21 cellular contexts compared by ENCODE assay signal in genomic region chr14:94058674-94059138, GRCh38. TPM values are rescaled to one million over a fixed set of nuclear protein-coding genes. Genes with fewer than 3 reads are reported as not detected.
DNase-seq lines count a peak whose midpoint lies in the region; ATAC-seq, FAIRE-seq and TF ChIP-seq lines count a peak whose summit lies in the region.
"Had no signal": no experiment of that assay in that cellular context is flagged by ENCODE, and none has a peak within 500 bp of the region (broad histone marks: within the 10 kb centered on the region; RNA-seq: fewer than 3 reads in every experiment).

No MANE protein-coding gene starts in this region.

- H3K27me3 Mint-ChIP-seq in activated CD4-positive, alpha-beta T cell treated with anti-CD3 and anti-CD28 coated beads, Interleukin-2, amount 10 ng/mL, durations not matched to agents 7 days and 5 days: no peaks in the 10 kb centered on the region

- peaks cover 2% of the 10 kb centered on the region for H3K79me2 ChIP-seq in mesendoderm (ENCODE audit: control insufficient read depth, insufficient read depth, low read length)
- H3K79me2 ChIP-seq in Karpas-422 (ENCODE audit: low read length): peaks cover 58% of the 10 kb centered on the region

- H3K4me1 Mint-ChIP-seq in activated CD4-positive, alpha-beta T cell treated with anti-CD3 and anti-CD28 coated beads, Interleukin-2, amount 10 ng/mL, durations not matched to agents 7 days and 5 days: peaks cover 60% of the 10 kb centered on the region

- POLR2A ChIA-PET in activated CD4-positive, alpha-beta T cell treated with anti-CD3 and anti-CD28 coated beads, Interleukin-2, amount 10 ng/mL, durations not matched to agents 7 days and 5 days (lab: Charles Lee): no interaction called here

- H2AK5ac ChIP-seq in mesendoderm (ENCODE audit: low read length): no peak overlapping the region

- H3K9me3 Mint-ChIP-seq in activated CD4-positive, alpha-beta T cell treated with anti-CD3 and anti-CD28 coated beads, Interleukin-2, amount 10 ng/mL, durations not matched to agents 7 days and 5 days: no peaks in the 10 kb centered on the region

- H3K4ac ChIP-seq in mesendoderm (ENCODE audit: low read depth, low read length): no peak overlapping the region

- H3K79me1 ChIP-seq in mesendoderm (ENCODE audit: low read length): peaks cover 10% of the 10 kb centered on the region

- H3K23ac ChIP-seq in mesendoderm (ENCODE audit: low read length): no peak overlapping the region

- H3K9me2 ChIP-seq in Karpas-422 (replicated peaks; ENCODE audit: insufficient read depth, low read length): no peaks in the 10 kb centered on the region

- H3K56ac ChIP-seq in mesendoderm (ENCODE audit: low read length): no peak overlapping the region

- H3K27ac ChIP-seq in VCaP: peak overlapping the region; percentile 56
- peak overlapping the region; percentile 13 to 76 (median 51) for H3K27ac ChIP-seq in pancreas
- no peak overlapping the region for H3K27ac ChIP-seq in mesendoderm (ENCODE audit: low read depth, low read length)
- no peak overlapping the region for H3K27ac ChIP-seq in Karpas-422 (ENCODE audit: low read length)
- H3K27ac ChIP-seq: ascending aorta, right atrium auricular region had no signal

- TF ChIP-seq CTCF in VCaP (conservative IDR thresholded peaks at IDR 0.05) (no peak), pancreas (IDR thresholded peaks at IDR 0.05) (no peak)

- intact Hi-C loops in pancreas (cut with DNase I): no loop called here

- peaks cover 85% of the 10 kb centered on the region for H3K36me3 Mint-ChIP-seq in activated CD4-positive, alpha-beta T cell treated with anti-CD3 and anti-CD28 coated beads, Interleukin-2, amount 10 ng/mL, durations not matched to agents 7 days and 5 days (ENCODE audit: low read depth)

- peak overlapping the region; percentile 39 for H3K27ac Mint-ChIP-seq in activated CD4-positive, alpha-beta T cell treated with anti-CD3 and anti-CD28 coated beads, Interleukin-2, amount 10 ng/mL, durations not matched to agents 7 days and 5 days

- H3K9ac ChIP-seq in mesendoderm (ENCODE audit: low read length): no peak overlapping the region
- no peak overlapping the region for H3K9ac ChIP-seq in Karpas-422 (ENCODE audit: low read length)

- 25 to 26% methylated on average over 5 of the region's 5 CpGs for WGBS in pancreas, 2 donors
- no CpG with 5 or more reads among the region's 5 CpGs for WGBS in mesendoderm (ENCODE audit: extremely low coverage, insufficient coverage, low lambda C conversion rate)

- no peak overlapping the region for H3K4me3 ChIP-seq in pancreas
- H3K4me3 ChIP-seq in mesendoderm (ENCODE audit: low read length): no peak overlapping the region
- no peak overlapping the region for H3K4me3 ChIP-seq in Karpas-422 (ENCODE audit: low read length)
- H3K4me3 ChIP-seq: ascending aorta, right atrium auricular region had no signal

- DNase-seq in activated CD4-positive, alpha-beta T cell treated with anti-CD3 and anti-CD28 coated beads, Interleukin-2, amount 10 ng/mL, durations not matched to agents 7 days and 5 days: no peak
- DNase-seq in activated CD4-positive, alpha-beta T cell treated with anti-CD3 and anti-CD28 coated beads, Interleukin-2, amount 50 U/mL, for 1 hour: no peak
- DNase-seq in left kidney (ENCODE audit: low read depth, low spot score): peak; percentile 24
- peak in 3 of 6 donors; percentile 55 to 78 (median 73) for DNase-seq in pancreas
- DNase-seq in GM03348 (ENCODE audit: low spot score): no peak
- DNase-seq in mesendoderm: no peak
- DNase-seq in Karpas-422: no peak
- DNase-seq: activated CD4-positive, CD25-positive, alpha-beta regulatory T cell; activated CD8-positive, alpha-beta memory T cell treated with anti-CD3 and anti-CD28 coated beads, Interleukin-2, amount 50 U/mL, for 4 hours; activated naive CD4-positive, alpha-beta T cell treated with Interleukin-2 at 50 U/mL for 16 hours; effector memory CD4-positive, alpha-beta T cell; NCI-H2107; NCI-H524; occipital lobe; stimulated activated CD8-positive, alpha-beta memory T cell treated with anti-CD3 and anti-CD28 coated beads, Interleukin-4, amount 100 ng/mL, for 48 hours had no signal

- H2BK120ac ChIP-seq in mesendoderm (ENCODE audit: low read depth, low read length): no peak overlapping the region

- H3K18ac ChIP-seq in mesendoderm (ENCODE audit: low read length): no peak overlapping the region

- no peak overlapping the region for H2AFZ ChIP-seq in Karpas-422 (ENCODE audit: low read length)

- no peak overlapping the region for H2BK15ac ChIP-seq in mesendoderm (replicated peaks; ENCODE audit: low read depth)

- H4K8ac ChIP-seq in mesendoderm (ENCODE audit: low read depth, low read length): no peak overlapping the region

- CTCF ChIA-PET in activated CD4-positive, alpha-beta T cell treated with anti-CD3 and anti-CD28 coated beads, Interleukin-2, amount 10 ng/mL, durations not matched to agents 7 days and 5 days (lab: Charles Lee): interaction anchor here (0.6 to 4.0 kb wide), 4 partner anchors 9 to 1112 kb away, joined by 3 to 15 read pairs (median 3); no protein-coding TSS in a partner anchor

- no peak overlapping the region for H3K4me2 ChIP-seq in mesendoderm (ENCODE audit: low read length)
- no peak overlapping the region for H3K4me2 ChIP-seq in Karpas-422 (ENCODE audit: low read depth, low read length, poor library complexity, severe bottlenecking)

- peaks cover 44% of the 10 kb centered on the region for H4K20me1 ChIP-seq in Karpas-422 (ENCODE audit: insufficient read depth, low read depth, low read length)

- H2BK5ac ChIP-seq in mesendoderm (ENCODE audit: low read length): no peak overlapping the region

- no peak for FAIRE-seq in pancreas (lab: Jason Lieb, UNC)
- FAIRE-seq: A204.1, urothelium cell line had no signal

- H3K9me3 ChIP-seq in pancreas (no peaks in the 10 kb centered on the region), Karpas-422 (ENCODE audit: low read length) (no peaks in the 10 kb centered on the region)
- H3K9me3 ChIP-seq: ascending aorta, right atrium auricular region had no signal

- H3K27me3 ChIP-seq in pancreas: no peaks in the 10 kb centered on the region
- H3K27me3 ChIP-seq in mesendoderm (ENCODE audit: insufficient read depth, low read length, poor library complexity): no peaks in the 10 kb centered on the region
- no peaks in the 10 kb centered on the region for H3K27me3 ChIP-seq in Karpas-422 (ENCODE audit: low read length)
- H3K27me3 ChIP-seq: ascending aorta, right atrium auricular region had no signal

- ATAC-seq in pancreas: peak; percentile 82 to 90 (median 87)

- H3K4me1 ChIP-seq in pancreas (peaks cover 27 to 62% (median 51%) of the 10 kb centered on the region in 3 donors), mesendoderm (ENCODE audit: control insufficient read depth, low read depth, low read length) (peaks cover 5% of the 10 kb centered on the region), Karpas-422 (ENCODE audit: low read length) (no peaks in the 10 kb centered on the region)

- no peak overlapping the region for H4K5ac ChIP-seq in mesendoderm (ENCODE audit: low read length)

- H3K4me3 Mint-ChIP-seq in activated CD4-positive, alpha-beta T cell treated with anti-CD3 and anti-CD28 coated beads, Interleukin-2, amount 10 ng/mL, durations not matched to agents 7 days and 5 days: no peak overlapping the region

- H3K36me3 ChIP-seq in pancreas (peaks cover 0 to 60% (median 25%) of the 10 kb centered on the region in 3 donors), mesendoderm (ENCODE audit: control insufficient read depth, insufficient read depth, low read length) (peaks cover 12% of the 10 kb centered on the region), Karpas-422 (ENCODE audit: insufficient read depth, low read length) (peaks cover 85% of the 10 kb centered on the region)

RNA-seq across cellular contexts. Expression of gene DDX24, which starts 22.3 kb away (rescaled TPM):
- total RNA-seq in activated CD4-positive, alpha-beta T cell treated with anti-CD3 and anti-CD28 coated beads, Interleukin-2, amount 10 ng/mL, durations not matched to agents 7 days and 5 days: 100 to 1,000 TPM; 187 to 211 TPM
- 10 to 100 TPM; 55.9 to 86.4 (median 68.0) TPM for total RNA-seq in pancreas
- polyA plus RNA-seq in pancreas: 100 to 1,000 TPM in 1 of 2 donors, 10 to 100 TPM in 1; 60.7 to 111 TPM
- 181 TPM for polyA plus RNA-seq in mesendoderm (2013, experiment 1 of 2)
- polyA plus RNA-seq in mesendoderm (2013, experiment 2 of 2): 186 TPM
- total RNA-seq in Karpas-422 (2014; rRNA removed; shearing (Covaris generic); ENCODE audit: low replicate concordance): 217 and 248 TPM in 2 replicates

RNA-seq across cellular contexts. Expression of gene IFI27L1, which starts 22.4 kb away (rescaled TPM):
- total RNA-seq in activated CD4-positive, alpha-beta T cell treated with anti-CD3 and anti-CD28 coated beads, Interleukin-2, amount 10 ng/mL, durations not matched to agents 7 days and 5 days: 10 to 100 TPM; 31.6 to 42.1 TPM
- total RNA-seq in pancreas: 1 to 10 TPM; 3.8 to 8.7 (median 6.8) TPM
- 10 to 100 TPM; 14.1 to 14.3 TPM for polyA plus RNA-seq in pancreas
- polyA plus RNA-seq in mesendoderm (2013, experiment 1 of 2): 14.1 TPM
- 14.6 TPM for polyA plus RNA-seq in mesendoderm (2013, experiment 2 of 2)
- 7.8 and 17.6 TPM in 2 replicates for total RNA-seq in Karpas-422 (2014; rRNA removed; shearing (Covaris generic); ENCODE audit: low replicate concordance)
- total RNA-seq: ascending aorta had no signal

RNA-seq across cellular contexts. Expression of gene OTUB2, which starts 32.6 kb away (rescaled TPM):
- 1 to 10 TPM; 2.3 to 2.4 TPM for total RNA-seq in activated CD4-positive, alpha-beta T cell treated with anti-CD3 and anti-CD28 coated beads, Interleukin-2, amount 10 ng/mL, durations not matched to agents 7 days and 5 days
- 1 to 10 TPM in 2 of 6 donors, under 1 TPM in 4; 0.51 to 1.3 (median 0.87) TPM for total RNA-seq in pancreas
- polyA plus RNA-seq in pancreas: under 1 TPM; 0.30 to 0.31 TPM
- polyA plus RNA-seq in mesendoderm (2013, experiment 1 of 2): 0.93 TPM
- 1.1 TPM for polyA plus RNA-seq in mesendoderm (2013, experiment 2 of 2)
- not detected in 2 replicates for total RNA-seq in Karpas-422 (2014; rRNA removed; shearing (Covaris generic); ENCODE audit: low replicate concordance)

RNA-seq across cellular contexts. Expression of gene IFI27, which starts 51.8 kb away (rescaled TPM):
- 100 to 1,000 TPM; 158 to 193 TPM for total RNA-seq in activated CD4-positive, alpha-beta T cell treated with anti-CD3 and anti-CD28 coated beads, Interleukin-2, amount 10 ng/mL, durations not matched to agents 7 days and 5 days
- total RNA-seq in pancreas: 10 to 100 TPM in 4 of 6 donors, 1 to 10 TPM in 2; 8.1 to 21.4 (median 12.1) TPM
- 10 to 100 TPM; 61.4 to 78.9 TPM for polyA plus RNA-seq in pancreas
- polyA plus RNA-seq in mesendoderm (2013, experiment 1 of 2): 0.67 TPM
- polyA plus RNA-seq in mesendoderm (2013, experiment 2 of 2): 0.64 TPM
- 0.48 and 1.1 TPM in 2 replicates for total RNA-seq in Karpas-422 (2014; rRNA removed; shearing (Covaris generic); ENCODE audit: low replicate concordance)
- total RNA-seq: G401 had no signal

Comparison
In these comparisons a context has a peak if more than half of its experiments do, and no peak if none do; other contexts are left out.
1. H3K27ac ChIP-seq: peak in VCaP (single experiment) and pancreas (4 of 4); none in mesendoderm (single experiment) and Karpas-422 (single experiment).